ENCODE assay signal across 8 cellular contexts in the genomic region with DNA sequence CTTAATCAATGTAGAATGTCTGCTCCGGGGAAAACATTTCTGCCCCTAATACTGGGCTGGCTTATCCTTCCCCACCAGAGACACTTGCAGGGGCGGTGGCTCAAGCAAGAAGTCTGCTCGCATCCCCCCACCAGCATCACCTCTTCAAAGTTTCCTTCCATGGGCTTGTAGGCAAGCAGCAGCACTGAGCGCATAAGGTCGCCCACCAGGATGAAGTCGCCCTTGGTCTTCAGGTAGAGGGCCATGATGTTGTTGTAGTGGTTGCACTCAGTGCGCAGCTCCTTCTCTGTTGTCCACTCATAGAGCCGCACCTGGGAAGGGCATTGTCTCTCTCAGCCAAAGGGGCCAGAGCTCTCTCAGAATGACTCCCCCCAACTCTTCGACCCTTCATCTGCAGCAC. TPM values are rescaled to one million over a fixed set of nuclear protein-coding genes. Genes with fewer than 3 reads are reported as not detected.
"Had no signal": no experiment of that assay in that cellular context is flagged by ENCODE, and none has a peak within 500 bp of the region (broad histone marks: within the 10 kb centered on the region; RNA-seq: fewer than 3 reads in every experiment).

No MANE protein-coding gene starts in this region.

- ATAC-seq: HCT116 had no signal

- H3K4me1 ChIP-seq: HAP-1 had no signal

- H3K4me3 ChIP-seq: GM23248, HAP-1 had no signal

- H3K9me3 ChIP-seq: HAP-1 had no signal

- H3K4me3 Mint-ChIP-seq: HFFc6 had no signal

- H3K27ac ChIP-seq: GM23248 had no signal

- DNase-seq: GM23248, GOT3, H7, HFFc6, IMR-90 had no signal

- H3K27ac Mint-ChIP-seq: HFFc6 had no signal

- H3K9me3 Mint-ChIP-seq: HFFc6 had no signal

RNA-seq across cellular contexts. Expression of gene VWCE, which starts 8.6 kb away (rescaled TPM):
- total RNA-seq: HT-29 had no signal
